ENCODE assay signal across 10 cellular contexts in the genomic region with DNA sequence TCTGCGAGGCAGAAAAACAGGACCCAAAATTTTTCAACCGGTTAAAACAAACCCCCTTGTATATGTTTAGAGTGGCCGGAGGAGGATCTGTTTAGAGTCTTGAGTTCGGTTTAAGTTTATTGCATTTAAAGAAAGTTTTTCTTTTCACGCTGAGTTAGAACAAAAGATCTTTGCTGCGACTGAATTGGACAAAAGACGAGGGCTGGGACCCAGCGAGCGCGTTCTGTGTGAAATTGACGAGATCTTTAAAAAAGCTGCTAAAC. TPM values are rescaled to one million over a fixed set of nuclear protein-coding genes. Genes with fewer than 3 reads are reported as not detected.
DNase-seq lines count a peak whose midpoint lies in the region; ATAC-seq, FAIRE-seq and TF ChIP-seq lines count a peak whose summit lies in the region.
"Had no signal": no experiment of that assay in that cellular context is flagged by ENCODE, and none has a peak within 500 bp of the region (broad histone marks: within the 10 kb centered on the region; RNA-seq: fewer than 3 reads in every experiment).

No MANE protein-coding gene starts in this region.

- H3K9ac ChIP-seq in iPS-18a (ENCODE audit: low read length) = no peak overlapping the region

- no peak for ATAC-seq in activated CD4-positive, CD25-positive, alpha-beta regulatory T cell treated with anti-CD3 and anti-CD28 coated beads, Interleukin-2, amount 50 U/mL, for 24 hours

- H3K36me3 ChIP-seq in HEK293 (ENCODE audit: control insufficient read depth in 2 of 2, insufficient read depth in 1 of 2, low read length in 2 of 2) (peaks cover 10 to 36% of the 10 kb centered on the region in 2 experiments), ascending aorta (peaks cover 0 to 26% of the 10 kb centered on the region in 2 donors), iPS-18a (ENCODE audit: control insufficient read depth, low read depth, low read length) (no peaks in the 10 kb centered on the region), small intestine (ENCODE audit: control insufficient read depth in 2 of 2, insufficient read depth in 2 of 2, low read length in 2 of 2) (no peaks in the 10 kb centered on the region)

- in situ Hi-C loops in G401 (cut with HindIII; ENCODE audit: low sequenced_read_pairs) = no loop called here

- no peaks in the 10 kb centered on the region for H3K9me3 ChIP-seq in HEK293 (ENCODE audit: control insufficient read depth, insufficient read depth, low read depth, low read length)
- H3K9me3 ChIP-seq in ascending aorta = no peaks in the 10 kb centered on the region
- no peaks in the 10 kb centered on the region for H3K9me3 ChIP-seq in iPS-18a (ENCODE audit: control insufficient read depth, low read depth, low read length)
- H3K9me3 ChIP-seq in small intestine (ENCODE audit: control insufficient read depth, low read depth) = no peaks in the 10 kb centered on the region

- intact Hi-C loops in ascending aorta (cut with DNase I) = loop anchor here (10.0 kb wide), 1 partner anchor 1315 kb away; no protein-coding TSS in a partner anchor

- CTCF ChIA-PET in HEK293 (lab: Yijun Ruan, JAX) = interaction anchor here (0.6 to 1.6 kb wide), 4 partner anchors 16 to 1415 kb away, joined by 3 to 5 read pairs (median 4); no protein-coding TSS in a partner anchor

- peaks cover 30% of the 10 kb centered on the region for H3K4me1 ChIP-seq in HEK293 (ENCODE audit: control insufficient read depth, insufficient read depth, low read length)
- peaks cover 0 to 5% of the 10 kb centered on the region in 2 donors for H3K4me1 ChIP-seq in ascending aorta
- H3K4me1 ChIP-seq in iPS-18a (ENCODE audit: control insufficient read depth, low read depth, low read length) = peaks cover 65% of the 10 kb centered on the region
- H3K4me1 ChIP-seq in small intestine (ENCODE audit: control insufficient read depth in 2 of 2, insufficient read depth in 1 of 2, low read depth in 1 of 2, low read length in 1 of 2) = peaks cover 5 to 6% of the 10 kb centered on the region in 2 donors

- no peak for FAIRE-seq in small intestine (lab: Jason Lieb, UNC)
- FAIRE-seq: GM12892 had no signal

- no peak for TF ChIP-seq CTCF in HEK293 (tag by site-specific recombination; IDR thresholded peaks at IDR 0.05)
- no peak for TF ChIP-seq CTCF in ascending aorta (IDR thresholded peaks at IDR 0.05)

- POLR2A ChIA-PET in HEK293 (lab: Yijun Ruan, JAX) = interaction anchor here (1.0 to 3.3 kb wide), 6 partner anchors 9 to 472 kb away, joined by 3 to 42 read pairs (median 7); partner anchors contain the start of gene NR2F2

- H3K4me3 ChIP-seq in HEK293 (ENCODE audit: low read depth, low read length) (peak overlapping the region; percentile 66), ascending aorta (peak overlapping the region; percentile 95), iPS-18a (ENCODE audit: low read length) (peak overlapping the region; percentile 56), small intestine (ENCODE audit: low read depth in 1 of 2, low read length in 2 of 2) (peak overlapping the region; percentile 62 to 81)

- WGBS in small intestine, 3 donors = 1 to 3% (median 3%) methylated on average over 11 of the region's 11 CpGs

- H3K27ac ChIP-seq in HEK293 (ENCODE audit: extremely low read depth, low read depth, low read length) = peak overlapping the region; percentile 96
- peak overlapping the region; percentile 91 for H3K27ac ChIP-seq in ascending aorta
- no peak overlapping the region for H3K27ac ChIP-seq in iPS-18a (ENCODE audit: low read length)
- peak overlapping the region in 1 of 2 donors; percentile 86 for H3K27ac ChIP-seq in small intestine (ENCODE audit: low read depth in 1 of 2, low read length in 1 of 2)

- DNase-seq in ascending aorta (ENCODE audit: low spot score in 2 of 2) (no peak), small intestine (no peak), NCI-H1694 (lab: John Stamatoyannopoulos, UW) (no peak), G401 (ENCODE audit: low spot score) (no peak), OCI-M1 (lab: John Stamatoyannopoulos, UW) (no peak)
- DNase-seq: T1000 had no signal

- H3K27me3 ChIP-seq in ascending aorta (no peaks in the 10 kb centered on the region), iPS-18a (ENCODE audit: control insufficient read depth, insufficient read depth, low read length) (peaks cover 93% of the 10 kb centered on the region), small intestine (ENCODE audit: control insufficient read depth in 2 of 2, insufficient read depth in 2 of 2, low read length in 2 of 2) (peaks cover 0 to 4% of the 10 kb centered on the region in 2 donors)

TF ChIP-seq in HEK293, 187 proteins besides CTCF, POLR2A, EP300 and RAD21:
- TF ChIP-seq ZNF23 (tag by site-specific recombination; IDR thresholded peaks at IDR 0.05; ENCODE audit: borderline replicate concordance) (no peak), ZBTB48 (tag by site-specific recombination; IDR thresholded peaks at IDR 0.05) (no peak), WT1 (tag by site-specific recombination; IDR thresholded peaks at IDR 0.05) (no peak), ZNF354C (tag by site-specific recombination; IDR thresholded peaks at IDR 0.05; ENCODE audit: borderline replicate concordance, low read depth) (no peak), ZBTB8A (tag by site-specific recombination; IDR thresholded peaks at IDR 0.05) (no peak), ZNF146 (tag by site-specific recombination; IDR thresholded peaks at IDR 0.05) (no peak), ZNF292 (tag by site-specific recombination; IDR thresholded peaks at IDR 0.05; ENCODE audit: borderline replicate concordance, low read depth) (no peak), KLF7 (tag by site-specific recombination; IDR thresholded peaks at IDR 0.05; ENCODE audit: borderline replicate concordance) (no peak), ZNF513 (tag by site-specific recombination; IDR thresholded peaks at IDR 0.05) (0 out of 2 replicates have a peak, but pooled peaks have one; percentile 0), ZNF48 (tag by site-specific recombination; IDR thresholded peaks at IDR 0.05) (no peak), ZXDB (tag by site-specific recombination; IDR thresholded peaks at IDR 0.05) (0 out of 2 replicates have a peak, but pooled peaks have one; percentile 7)
- TF ChIP-seq, protein P1, sequence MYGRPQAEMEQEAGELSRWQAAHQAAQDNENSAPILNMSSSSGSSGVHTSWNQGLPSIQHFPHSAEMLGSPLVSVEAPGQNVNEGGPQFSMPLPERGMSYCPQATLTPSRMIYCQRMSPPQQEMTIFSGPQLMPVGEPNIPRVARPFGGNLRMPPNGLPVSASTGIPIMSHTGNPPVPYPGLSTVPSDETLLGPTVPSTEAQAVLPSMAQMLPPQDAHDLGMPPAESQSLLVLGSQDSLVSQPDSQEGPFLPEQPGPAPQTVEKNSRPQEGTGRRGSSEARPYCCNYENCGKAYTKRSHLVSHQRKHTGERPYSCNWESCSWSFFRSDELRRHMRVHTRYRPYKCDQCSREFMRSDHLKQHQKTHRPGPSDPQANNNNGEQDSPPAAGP (tag by site-specific recombination; IDR thresholded peaks at IDR 0.05) = no peak
- TF ChIP-seq, protein P2, sequence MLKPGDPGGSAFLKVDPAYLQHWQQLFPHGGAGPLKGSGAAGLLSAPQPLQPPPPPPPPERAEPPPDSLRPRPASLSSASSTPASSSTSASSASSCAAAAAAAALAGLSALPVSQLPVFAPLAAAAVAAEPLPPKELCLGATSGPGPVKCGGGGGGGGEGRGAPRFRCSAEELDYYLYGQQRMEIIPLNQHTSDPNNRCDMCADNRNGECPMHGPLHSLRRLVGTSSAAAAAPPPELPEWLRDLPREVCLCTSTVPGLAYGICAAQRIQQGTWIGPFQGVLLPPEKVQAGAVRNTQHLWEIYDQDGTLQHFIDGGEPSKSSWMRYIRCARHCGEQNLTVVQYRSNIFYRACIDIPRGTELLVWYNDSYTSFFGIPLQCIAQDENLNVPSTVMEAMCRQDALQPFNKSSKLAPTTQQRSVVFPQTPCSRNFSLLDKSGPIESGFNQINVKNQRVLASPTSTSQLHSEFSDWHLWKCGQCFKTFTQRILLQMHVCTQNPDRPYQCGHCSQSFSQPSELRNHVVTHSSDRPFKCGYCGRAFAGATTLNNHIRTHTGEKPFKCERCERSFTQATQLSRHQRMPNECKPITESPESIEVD (tag by site-specific recombination; IDR thresholded peaks at IDR 0.05) = 0 out of 2 replicates have a peak, but pooled peaks have one; percentile 30
TF ChIP-seq in HEK293: peak in this region for 3.

RNA-seq across cellular contexts. Expression of gene NR2F2, which starts 9.8 kb away (rescaled TPM):
- 126 TPM for total RNA-seq in ascending aorta
- 10 to 100 TPM in 1 of 3 donors, 1 to 10 TPM in 2; 3.6 to 26.3 (median 4.9) TPM for polyA plus RNA-seq in small intestine
- 2.3 and 3.6 TPM in 2 replicates for total RNA-seq in G401 (2014; rRNA removed; shearing (Covaris generic))

Comparison
In these comparisons a context has a peak if more than half of its experiments do, and no peak if none do; other contexts are left out.
1. RNA of gene NR2F2, which starts 9.8 kb away (total RNA-seq): 126 TPM in ascending aorta (single experiment); 2.3 to 3.6 TPM in G401; every median in the first group is over 10 times any median in the second.
2. Peak in every context shown above with its lines, with median percentiles within 50 percentile points of each other: H3K4me3 ChIP-seq.